14 cellular contexts compared by ENCODE assay signal in the genomic region with DNA sequence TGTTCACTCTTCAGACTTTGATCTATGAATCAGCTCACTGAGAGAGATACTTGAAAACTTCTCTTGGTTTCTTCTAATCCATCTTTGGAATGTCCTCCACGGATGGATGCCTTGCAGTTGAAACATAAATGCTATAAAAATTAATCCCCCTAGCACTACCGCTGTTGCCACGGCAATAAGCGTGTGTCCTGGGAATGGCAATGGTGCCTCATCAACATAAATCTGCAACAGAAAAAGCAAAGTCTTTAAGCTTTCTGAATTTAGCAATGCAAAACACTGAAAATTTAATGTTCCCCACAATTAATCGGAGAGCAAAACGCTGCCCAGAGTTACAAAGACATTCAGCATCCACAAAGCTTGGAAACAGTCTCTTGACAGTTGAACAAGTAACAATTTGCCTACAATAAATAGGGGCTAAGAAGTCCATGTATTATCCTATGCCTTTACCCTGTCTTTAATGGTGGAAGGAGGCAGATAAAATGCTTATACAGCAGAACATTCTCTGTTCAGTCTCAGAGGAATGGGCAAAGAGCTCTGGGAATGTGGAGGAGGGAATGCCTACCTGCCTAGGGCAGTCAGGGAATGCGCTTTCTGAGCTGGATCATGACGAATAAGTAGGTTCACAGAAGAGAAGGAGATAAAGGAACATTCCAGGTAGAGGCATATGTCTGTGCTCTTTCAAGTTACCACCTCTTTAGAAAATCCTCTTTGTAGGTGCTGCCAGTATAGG.
"Had no signal": no experiment of that assay in that cellular context is flagged by ENCODE, and none has a peak within 500 bp of the region (broad histone marks: within the 10 kb centered on the region; RNA-seq: fewer than 3 reads in every experiment).

No MANE protein-coding gene starts in this region.

- H3K27me3 ChIP-seq: ascending aorta, testis had no signal

- H3K36me3 ChIP-seq: left ventricle myocardium inferior had no signal

- DNase-seq: activated CD4-positive, alpha-beta T cell treated with anti-CD3 and anti-CD28 coated beads for 48 hours; activated CD8-positive, alpha-beta memory T cell treated with anti-CD3 and anti-CD28 coated beads, Interleukin-2, amount 50 U/mL, for 48 hours; activated CD8-positive, alpha-beta T cell treated with anti-CD3 and anti-CD28 coated beads, Interleukin-2, amount 10 ng/mL, durations not matched to agents 7 days and 5 days; activated naive CD4-positive, alpha-beta T cell; activated naive CD8-positive, alpha-beta T cell treated with anti-CD3 and anti-CD28 coated beads, Interleukin-2, amount 50 U/mL, for 24 hours; hypothalamus; left ventricle myocardium inferior; psoas muscle; stimulated activated CD4-positive, alpha-beta T cell treated with anti-CD3 and anti-CD28 coated beads, Interleukin-4, amount 100 ng/mL, for 4 hours; stimulated activated naive CD8-positive, alpha-beta T cell treated with anti-CD3 and anti-CD28 coated beads, Interleukin-15, amount 100 ng/mL, for 72 hours; testis had no signal

- H3K4me3 ChIP-seq: ascending aorta, left ventricle myocardium inferior, psoas muscle, testis had no signal

- ATAC-seq: activated CD8-positive, alpha-beta T cell treated with anti-CD3 and anti-CD28 coated beads, Interleukin-2, amount 10 ng/mL, durations not matched to agents 7 days and 5 days; activated naive CD8-positive, alpha-beta T cell treated with anti-CD3 and anti-CD28 coated beads, Interleukin-2, amount 50 U/mL, for 24 hours; esophagus mucosa; natural killer cell treated with Interleukin-12 subunit alpha and Interleukin-12 subunit beta and Interleukin-15 and Interleukin-18, amount 100 ng/mL, for 72 hours; psoas muscle; stimulated activated naive CD8-positive, alpha-beta T cell treated with anti-CD3 and anti-CD28 coated beads, Interleukin-15, amount 100 ng/mL, for 72 hours had no signal

- H3K27ac ChIP-seq: ascending aorta, left ventricle myocardium inferior, psoas muscle, testis had no signal

- H3K9me3 ChIP-seq: ascending aorta, psoas muscle, testis had no signal

- H3K4me1 ChIP-seq: ascending aorta, left ventricle myocardium inferior, psoas muscle, testis had no signal
